ENCODE assay signal across 27 cellular contexts in genomic region chr3:126478581-126479310, GRCh38. TPM values are rescaled to one million over a fixed set of nuclear protein-coding genes. Genes with fewer than 3 reads are reported as not detected.
"Had no signal": no experiment of that assay in that cellular context is flagged by ENCODE, and none has a peak within 500 bp of the region (broad histone marks: within the 10 kb centered on the region; RNA-seq: fewer than 3 reads in every experiment).

No MANE protein-coding gene starts in this region.

- H3K9me3 Mint-ChIP-seq: dendritic cell treated with granulocyte-macrophage colony-stimulating factor and Interleukin-4, amounts not matched to agents 40 ng/mL and 50 ng/mL, for 4 days; effector memory CD8-positive, alpha-beta T cell; stimulated activated naive B cell treated with anti-CD40 and anti-IgM and Interleukin-4, amounts not matched to agents 10 μg/mL and 1 μg/mL and 100 μg/mL, for 72 hours; stimulated activated naive CD8-positive, alpha-beta T cell treated with anti-CD3 and anti-CD28 coated beads, Interleukin-15, amount 100 ng/mL, for 72 hours had no signal

- H3K4me3 Mint-ChIP-seq: dendritic cell treated with granulocyte-macrophage colony-stimulating factor and Interleukin-4, amounts not matched to agents 40 ng/mL and 50 ng/mL, for 4 days; effector memory CD8-positive, alpha-beta T cell; stimulated activated naive B cell treated with anti-CD40 and anti-IgM and Interleukin-4, amounts not matched to agents 10 μg/mL and 1 μg/mL and 100 μg/mL, for 72 hours; stimulated activated naive CD8-positive, alpha-beta T cell treated with anti-CD3 and anti-CD28 coated beads, Interleukin-15, amount 100 ng/mL, for 72 hours had no signal

- H3K36me3 ChIP-seq: esophagus squamous epithelium, gastroesophageal sphincter, tibial nerve had no signal

- ATAC-seq: effector memory CD8-positive, alpha-beta T cell; gastroesophageal sphincter; naive thymus-derived CD4-positive, alpha-beta T cell; psoas muscle; sciatic nerve; stimulated activated naive B cell treated with anti-CD40 and anti-IgM and Interleukin-4, amounts not matched to agents 10 μg/mL and 1 μg/mL and 100 μg/mL, for 72 hours; stimulated activated naive CD8-positive, alpha-beta T cell treated with anti-CD3 and anti-CD28 coated beads, Interleukin-15, amount 100 ng/mL, for 72 hours had no signal

- H3K9ac ChIP-seq: parathyroid adenoma had no signal

- DNase-seq: effector memory CD8-positive, alpha-beta T cell; esophagus squamous epithelium; foreskin fibroblast; kidney glomerular epithelial cell; mammary epithelial cell; naive thymus-derived CD4-positive, alpha-beta T cell; occipital lobe; retina; stimulated activated CD4-positive, alpha-beta T cell treated with anti-CD3 and anti-CD28 coated beads, Interleukin-2, amount 100 ng/mL, for 24 hours; stimulated activated CD4-positive, alpha-beta T cell treated with anti-CD3 and anti-CD28 coated beads, Interleukin-4, amount 100 ng/mL, for 4 hours; stimulated activated naive B cell treated with anti-CD40 and anti-IgM and Interleukin-4, amounts not matched to agents 10 μg/mL and 1 μg/mL and 100 μg/mL, for 72 hours; stimulated activated naive CD8-positive, alpha-beta T cell treated with anti-CD3 and anti-CD28 coated beads, Interleukin-15, amount 100 ng/mL, for 72 hours; testis had no signal

- H3K9me3 ChIP-seq: esophagus squamous epithelium, gastroesophageal sphincter, psoas muscle, testis, tibial nerve had no signal

- H3K27me3 Mint-ChIP-seq: effector memory CD8-positive, alpha-beta T cell; stimulated activated naive B cell treated with anti-CD40 and anti-IgM and Interleukin-4, amounts not matched to agents 10 μg/mL and 1 μg/mL and 100 μg/mL, for 72 hours; stimulated activated naive CD8-positive, alpha-beta T cell treated with anti-CD3 and anti-CD28 coated beads, Interleukin-15, amount 100 ng/mL, for 72 hours had no signal

- H3K27me3 ChIP-seq: esophagus squamous epithelium, gastroesophageal sphincter, hepatocyte, testis, tibial nerve had no signal

- H3K4me3 ChIP-seq: esophagus squamous epithelium, gastroesophageal sphincter, hepatocyte, psoas muscle, testis, tibial nerve had no signal

- FAIRE-seq: colon had no signal

- H3K27ac Mint-ChIP-seq: dendritic cell treated with granulocyte-macrophage colony-stimulating factor and Interleukin-4, amounts not matched to agents 40 ng/mL and 50 ng/mL, for 4 days; effector memory CD8-positive, alpha-beta T cell; stimulated activated naive B cell treated with anti-CD40 and anti-IgM and Interleukin-4, amounts not matched to agents 10 μg/mL and 1 μg/mL and 100 μg/mL, for 72 hours; stimulated activated naive CD8-positive, alpha-beta T cell treated with anti-CD3 and anti-CD28 coated beads, Interleukin-15, amount 100 ng/mL, for 72 hours had no signal

- H3K27ac ChIP-seq: esophagus squamous epithelium, gastroesophageal sphincter, hepatocyte, parathyroid adenoma, psoas muscle, testis, tibial nerve had no signal

RNA-seq across cellular contexts. Expression of gene UROC1, which starts 38.8 kb away (rescaled TPM):
- total RNA-seq: epithelial cell of proximal tubule; esophagus squamous epithelium; gastroesophageal sphincter; mammary epithelial cell; mesenteric fat pad; mononuclear cell; naive thymus-derived CD4-positive, alpha-beta T cell; occipital lobe; sciatic nerve; skeletal muscle tissue; subcutaneous adipose tissue; tibial nerve; ureter had no signal
- polyA plus RNA-seq: mammary epithelial cell; naive thymus-derived CD4-positive, alpha-beta T cell had no signal

RNA-seq across cellular contexts. Expression of gene CHST13, which starts 45.2 kb away (rescaled TPM):
- total RNA-seq: mammary epithelial cell, occipital lobe, skeletal muscle tissue, ureter had no signal
- polyA plus RNA-seq: mammary epithelial cell; naive thymus-derived CD4-positive, alpha-beta T cell had no signal
